ENCODE assay signal across 10 cellular contexts in the genomic region with DNA sequence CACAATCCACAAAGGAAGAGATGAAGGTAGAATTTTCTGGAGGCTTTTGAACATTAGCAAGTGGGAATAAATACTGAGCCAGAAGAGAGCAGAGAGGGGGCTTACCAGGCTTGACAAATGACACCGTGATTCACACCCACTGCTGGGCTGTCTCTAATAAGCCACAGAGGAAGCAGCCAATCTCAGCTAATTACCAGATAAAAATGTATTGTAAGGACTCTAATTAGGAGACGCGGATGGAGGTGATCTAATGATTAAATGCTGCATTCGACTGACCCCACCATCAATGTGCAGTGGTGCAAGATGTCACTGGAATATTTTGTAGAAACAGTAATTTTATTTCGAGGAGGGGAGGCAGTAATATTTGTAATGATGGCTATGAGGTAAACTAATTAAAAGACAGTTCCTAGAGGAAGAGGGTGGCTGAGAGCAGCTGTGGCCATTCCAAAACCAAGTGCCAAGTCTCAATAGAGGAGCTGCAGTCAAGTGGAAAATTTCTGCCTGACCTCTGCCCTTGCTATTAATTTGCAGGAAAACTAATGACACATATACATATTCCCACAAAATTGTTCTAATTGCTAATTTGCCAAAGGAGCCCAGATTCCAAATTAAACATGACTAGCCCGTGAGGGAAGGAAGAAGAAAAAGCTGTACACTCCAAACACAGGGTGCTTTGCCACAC.
A peak's percentile ranks its signal among the peaks of the same experiment; 100 is the strongest.
DNase-seq lines count a peak whose midpoint lies in the region; ATAC-seq, FAIRE-seq and TF ChIP-seq lines count a peak whose summit lies in the region.
"Had no signal": no experiment of that assay in that cellular context is flagged by ENCODE, and none has a peak within 500 bp of the region (broad histone marks: within the 10 kb centered on the region; RNA-seq: fewer than 3 reads in every experiment).

No MANE protein-coding gene starts in this region.

- H2AK5ac ChIP-seq in mesendoderm (ENCODE audit: low read length), result no peak overlapping the region

- CTCF ChIA-PET in activated CD4-positive, alpha-beta T cell treated with anti-CD3 and anti-CD28 coated beads for 36 hours (lab: Charles Lee), result interaction anchor here (1.1 to 1.2 kb wide), 2 partner anchors 25 to 90 kb away, joined by 3 read pairs; no protein-coding TSS in a partner anchor
- CTCF ChIA-PET in GM12878 (lab: Yijun Ruan, JAX), result no interaction called here

- H3K79me1 ChIP-seq in mesendoderm (ENCODE audit: low read length), result no peaks in the 10 kb centered on the region

- POLR2A ChIA-PET in activated CD4-positive, alpha-beta T cell treated with anti-CD3 and anti-CD28 coated beads for 36 hours (lab: Charles Lee), result interaction anchor here (1.0 kb wide), 1 partner anchor 81 kb away, joined by 3 read pairs; no protein-coding TSS in a partner anchor
- POLR2A ChIA-PET in GM12878 (lab: Charles Lee), result interaction anchor here (0.6 kb wide), 2 partner anchors 1095 to 1867 kb away, joined by 5 to 8 read pairs; no protein-coding TSS in a partner anchor

- no peak for TF ChIP-seq POLR2A in GM12878 (IDR thresholded peaks at IDR 0.05; ENCODE audit: low read depth, low read length)

- no peaks in the 10 kb centered on the region for H3K9me3 ChIP-seq in GM12878 (replicated peaks; ENCODE audit: control insufficient read depth, insufficient read depth, low read length)
- H3K9me3 ChIP-seq in thymus (ENCODE audit: control insufficient read depth), result peaks cover 1% of the 10 kb centered on the region

- no peak for TF ChIP-seq EP300 in GM12878 (IDR thresholded peaks at IDR 0.05; ENCODE audit: borderline replicate concordance in 1 of 2, control insufficient read depth in 1 of 2, low read depth in 2 of 2, low read length in 2 of 2)

- H3K79me2 ChIP-seq in GM12878 (ENCODE audit: control insufficient read depth, insufficient read depth, low read length) (no peaks in the 10 kb centered on the region), mesendoderm (ENCODE audit: control insufficient read depth, insufficient read depth, low read length) (no peaks in the 10 kb centered on the region)

- ATAC-seq in activated CD4-positive, alpha-beta T cell treated with anti-CD3 and anti-CD28 coated beads for 36 hours, result no peak
- ATAC-seq in GM12878, result no peak
- ATAC-seq in HG02981 (IDR thresholded peaks at IDR 0.05; ENCODE audit: unreplicated experiment), result no peak
- no peak for ATAC-seq in HG02642 (IDR thresholded peaks at IDR 0.05; ENCODE audit: poor library complexity, unreplicated experiment)

- 0 out of 2 replicates have a peak, but pooled peaks cover 4% of the 10 kb centered on the region for H3K4me1 ChIP-seq in GM12878 (ENCODE audit: control insufficient read depth, insufficient read depth, low read length)
- peaks cover 8% of the 10 kb centered on the region for H3K4me1 ChIP-seq in mesendoderm (ENCODE audit: control insufficient read depth, low read depth, low read length)
- H3K4me1 ChIP-seq in thymus (ENCODE audit: control insufficient read depth, insufficient read depth, low read length), result peaks cover 7% of the 10 kb centered on the region

- H3K27ac Mint-ChIP-seq in activated CD4-positive, alpha-beta T cell treated with anti-CD3 and anti-CD28 coated beads for 36 hours, result peak overlapping the region; percentile 95

- H2BK5ac ChIP-seq in mesendoderm (ENCODE audit: low read length), result no peak overlapping the region

- no peaks in the 10 kb centered on the region for H3K9me3 Mint-ChIP-seq in activated CD4-positive, alpha-beta T cell treated with anti-CD3 and anti-CD28 coated beads for 36 hours (ENCODE audit: low read depth)

- no peak for TF ChIP-seq CTCF in GM12878 (IDR thresholded peaks at IDR 0.05 in 2 of 3, conservative IDR thresholded peaks at IDR 0.05 in 1 of 3; ENCODE audit: control insufficient read depth in 2 of 3, extremely low read depth in 1 of 3, insufficient read depth in 1 of 3, low read depth in 3 of 3, low read length in 3 of 3)

- no peak overlapping the region for H3K4ac ChIP-seq in mesendoderm (ENCODE audit: low read depth, low read length)

- H3K27ac ChIP-seq in GM12878 (ENCODE audit: control insufficient read depth, insufficient read depth), result no peak overlapping the region
- H3K27ac ChIP-seq in mesendoderm (ENCODE audit: low read depth, low read length), result no peak overlapping the region
- H3K27ac ChIP-seq in thymus (ENCODE audit: low read depth), result peak overlapping the region; percentile 31
- no peak overlapping the region for H3K27ac ChIP-seq in substantia nigra (ENCODE audit: low read depth, low read length, poor library complexity, severe bottlenecking)

- RAD21 ChIA-PET in GM12878 (lab: Charles Lee; ENCODE audit: unreplicated experiment), result no interaction called here

- H3K36me3 ChIP-seq in GM12878 (ENCODE audit: control insufficient read depth in 2 of 2, insufficient read depth in 2 of 2, low read length in 1 of 2) (no peaks in the 10 kb centered on the region), mesendoderm (ENCODE audit: control insufficient read depth, insufficient read depth, low read length) (no peaks in the 10 kb centered on the region), thymus (ENCODE audit: control insufficient read depth, insufficient read depth) (peaks cover 35% of the 10 kb centered on the region)

- no TSS peak for BruUV-seq in GM12878 (replicated peaks; lab: Mats Ljungman, UMichigan)

- H4K20me1 ChIP-seq in GM12878 (ENCODE audit: control insufficient read depth, insufficient read depth), result no peaks in the 10 kb centered on the region

- H3K27me3 Mint-ChIP-seq in activated CD4-positive, alpha-beta T cell treated with anti-CD3 and anti-CD28 coated beads for 36 hours, result no peaks in the 10 kb centered on the region

- no peak overlapping the region for H3K56ac ChIP-seq in mesendoderm (ENCODE audit: low read length)

- intact Hi-C loops in activated CD4-positive, alpha-beta T cell treated with anti-CD3 and anti-CD28 coated beads for 36 hours (cut with DNase I, micrococcal nuclease), result loop anchor here (2.0 kb wide), 1 partner anchor 29 kb away; no protein-coding TSS in a partner anchor
- intact Hi-C loops in GM12878 (cut with micrococcal nuclease; ENCODE audit: unreplicated experiment), result no loop called here

- 51% methylated on average over 6 of the region's 6 CpGs for WGBS in GM12878 (ENCODE audit: insufficient coverage, insufficient replicate concordance, low lambda C conversion rate, missing lambda C conversion rate)
- WGBS in mesendoderm (ENCODE audit: extremely low coverage, insufficient coverage, low lambda C conversion rate), result no CpG with 5 or more reads among the region's 6 CpGs
- WGBS in thymus, result 95% methylated on average over 6 of the region's 6 CpGs

- SMC1A ChIA-PET in GM12878 (lab: Charles Lee; ENCODE audit: uncharacterized antibody, unreplicated experiment), result no interaction called here

- H3K9ac ChIP-seq in GM12878 (ENCODE audit: control insufficient read depth, insufficient read depth, low read length) (no peak overlapping the region), mesendoderm (ENCODE audit: low read length) (no peak overlapping the region)

- peak overlapping the region; percentile 51 for H3K18ac ChIP-seq in mesendoderm (ENCODE audit: low read length)

- no peak overlapping the region for H2BK15ac ChIP-seq in mesendoderm (replicated peaks; ENCODE audit: low read depth)

- peak overlapping the region; percentile 94 for H2BK120ac ChIP-seq in mesendoderm (ENCODE audit: low read depth, low read length)

- no peak for FAIRE-seq in GM12878 (lab: Jason Lieb, UNC)

- peaks cover 82% of the 10 kb centered on the region for H3K36me3 Mint-ChIP-seq in activated CD4-positive, alpha-beta T cell treated with anti-CD3 and anti-CD28 coated beads for 36 hours (ENCODE audit: low read depth)

- in situ Hi-C loops in GM12878 (cut with MboI), result no loop called here

- no peak for TF ChIP-seq RAD21 in GM12878 (IDR thresholded peaks at IDR 0.05; ENCODE audit: insufficient read depth, low read depth, low read length)

- H3K4me2 ChIP-seq in GM12878 (ENCODE audit: control insufficient read depth, insufficient read depth) (no peak overlapping the region), mesendoderm (ENCODE audit: low read length) (no peak overlapping the region)

- no peak overlapping the region for H4K5ac ChIP-seq in mesendoderm (ENCODE audit: low read length)

- no peak overlapping the region for H3K4me3 ChIP-seq in GM12878
- H3K4me3 ChIP-seq in mesendoderm (ENCODE audit: low read length), result no peak overlapping the region
- H3K4me3 ChIP-seq in thymus (ENCODE audit: low read length), result no peak overlapping the region

- H3K23ac ChIP-seq in mesendoderm (ENCODE audit: low read length), result no peak overlapping the region

- H3K4me3 Mint-ChIP-seq in activated CD4-positive, alpha-beta T cell treated with anti-CD3 and anti-CD28 coated beads for 36 hours, result peak overlapping the region; percentile 3

- no peak overlapping the region for H2AFZ ChIP-seq in GM12878 (ENCODE audit: control insufficient read depth, low read depth, low read length)

- no peak overlapping the region for H4K8ac ChIP-seq in mesendoderm (ENCODE audit: low read depth, low read length)

- no peaks in the 10 kb centered on the region for H3K27me3 ChIP-seq in GM12878 (replicated peaks in 1 of 2; ENCODE audit: control insufficient read depth in 2 of 2, insufficient read depth in 2 of 2, low read length in 1 of 2)
- no peaks in the 10 kb centered on the region for H3K27me3 ChIP-seq in mesendoderm (ENCODE audit: insufficient read depth, low read length, poor library complexity)
- H3K27me3 ChIP-seq in thymus (ENCODE audit: control insufficient read depth, insufficient read depth), result no peaks in the 10 kb centered on the region

- no peak for DNase-seq in activated CD4-positive, alpha-beta T cell treated with anti-CD3 and anti-CD28 coated beads for 36 hours
- DNase-seq in activated CD4-positive, alpha-beta T cell treated with anti-CD3 and anti-CD28 coated beads for 4 hours, result no peak
- no peak for DNase-seq in GM12878 (ENCODE audit: low read depth, low spot score)
- DNase-seq in mesendoderm, result peak; percentile 53
- DNase-seq in substantia nigra (lab: John Stamatoyannopoulos, UW), result no peak
- DNase-seq: midbrain, NCI-H187 treated with DMSO at 0.1 percent for 48 hours had no signal

- H3K4me1 Mint-ChIP-seq in activated CD4-positive, alpha-beta T cell treated with anti-CD3 and anti-CD28 coated beads for 36 hours, result peaks cover 64% of the 10 kb centered on the region

TF ChIP-seq in GM12878, 131 proteins besides CTCF, POLR2A, EP300 and RAD21:
- TF ChIP-seq NRF1 (conservative IDR thresholded peaks at IDR 0.05; ENCODE audit: low read depth, low read length), result no peak
- TF ChIP-seq MTA2 (IDR thresholded peaks at IDR 0.05; ENCODE audit: low read depth), result peak; percentile 52; the same call in 1 of the 2 replicates
- TF ChIP-seq FOS (IDR thresholded peaks at IDR 0.05; ENCODE audit: borderline replicate concordance, extremely low read depth, insufficient read length), result no peak
